16 cellular contexts compared by ENCODE assay signal in the genomic region with DNA sequence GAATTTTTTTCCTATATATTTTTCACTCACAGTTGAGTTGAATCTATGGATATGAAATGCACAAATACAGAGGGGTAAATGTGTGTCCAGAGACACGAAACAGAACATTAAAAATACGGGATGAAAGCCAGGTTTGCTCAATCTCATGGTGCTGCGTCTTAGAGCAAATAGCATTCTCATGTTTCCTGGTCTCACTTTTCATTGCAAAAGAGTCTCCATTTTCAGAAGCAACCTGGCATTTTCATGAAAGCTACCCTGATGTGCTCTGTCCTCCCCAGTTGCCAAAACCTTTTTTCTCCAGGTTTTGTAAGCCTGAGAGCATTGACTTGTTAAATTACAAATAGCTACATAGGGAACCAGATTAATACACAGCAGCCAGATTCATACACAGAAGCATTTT. TPM values are rescaled to one million over a fixed set of nuclear protein-coding genes. Genes with fewer than 3 reads are reported as not detected.
DNase-seq lines count a peak whose midpoint lies in the region; ATAC-seq lines count a peak whose summit lies in the region.
"Had no signal": no experiment of that assay in that cellular context is flagged by ENCODE, and none has a peak within 500 bp of the region (broad histone marks: within the 10 kb centered on the region; RNA-seq: fewer than 3 reads in every experiment).

No MANE protein-coding gene starts in this region.

- DNase-seq in activated naive CD4-positive, alpha-beta T cell treated with Interleukin-2 at 50 U/mL for 16 hours = no peak
- DNase-seq in aorta (no peak), DMS53 (lab: John Stamatoyannopoulos, UW) (no peak), GM19238 (ENCODE audit: insufficient read length, low spot score) (no peak)
- DNase-seq: activated CD4-positive, alpha-beta T cell treated with anti-CD3 and anti-CD28 coated beads for 48 hours; BE2C; esophagus squamous epithelium; NCI-H1417; NCI-H446 treated with DMSO at 0.1 percent for 48 hours had no signal

- H3K27ac ChIP-seq in muscle layer of duodenum (ENCODE audit: low read length) = peak overlapping the region; percentile 3
- peak overlapping the region; percentile 28 to 82 for H3K27ac ChIP-seq in aorta (ENCODE audit: low read depth in 1 of 2, low read length in 2 of 2)
- H3K27ac ChIP-seq: parathyroid adenoma had no signal

- H3K27me3 Mint-ChIP-seq in activated naive CD4-positive, alpha-beta T cell treated with anti-CD3 and anti-CD28 coated beads, Interleukin-2, amount 50 U/mL, for 24 hours = no peaks in the 10 kb centered on the region
- no peaks in the 10 kb centered on the region for H3K27me3 Mint-ChIP-seq in activated T-helper 17 cell treated with anti-CD3 and anti-CD28 coated beads, Interleukin-2, amount 50 U/mL, for 72 hours
- H3K27me3 Mint-ChIP-seq: memory B cell had no signal

- intact Hi-C loops in aorta (cut with DNase I) = no loop called here

- H3K4me3 ChIP-seq in muscle layer of duodenum (ENCODE audit: low read depth in 1 of 2, low read length in 2 of 2) (no peak overlapping the region), aorta (ENCODE audit: low read length in 2 of 2) (no peak overlapping the region)
- H3K4me3 ChIP-seq: esophagus squamous epithelium had no signal

- WGBS in aorta, 2 donors = 12 to 15% methylated on average over 3 of the region's 3 CpGs

- H3K36me3 Mint-ChIP-seq in activated naive CD4-positive, alpha-beta T cell treated with anti-CD3 and anti-CD28 coated beads, Interleukin-2, amount 50 U/mL, for 24 hours = peaks cover 2% of the 10 kb centered on the region
- no peaks in the 10 kb centered on the region for H3K36me3 Mint-ChIP-seq in activated T-helper 17 cell treated with anti-CD3 and anti-CD28 coated beads, Interleukin-2, amount 50 U/mL, for 72 hours (ENCODE audit: low read depth)
- H3K36me3 Mint-ChIP-seq: memory B cell had no signal

- H3K9me3 Mint-ChIP-seq in activated naive CD4-positive, alpha-beta T cell treated with anti-CD3 and anti-CD28 coated beads, Interleukin-2, amount 50 U/mL, for 24 hours = no peaks in the 10 kb centered on the region
- H3K9me3 Mint-ChIP-seq in activated T-helper 17 cell treated with anti-CD3 and anti-CD28 coated beads, Interleukin-2, amount 50 U/mL, for 72 hours = no peaks in the 10 kb centered on the region
- H3K9me3 Mint-ChIP-seq: memory B cell had no signal

- peak overlapping the region; percentile 100 for H3K27ac Mint-ChIP-seq in activated naive CD4-positive, alpha-beta T cell treated with anti-CD3 and anti-CD28 coated beads, Interleukin-2, amount 50 U/mL, for 24 hours
- H3K27ac Mint-ChIP-seq in activated T-helper 17 cell treated with anti-CD3 and anti-CD28 coated beads, Interleukin-2, amount 50 U/mL, for 72 hours = no peak overlapping the region
- H3K27ac Mint-ChIP-seq: memory B cell had no signal

- H3K4me1 Mint-ChIP-seq in activated naive CD4-positive, alpha-beta T cell treated with anti-CD3 and anti-CD28 coated beads, Interleukin-2, amount 50 U/mL, for 24 hours = peaks cover 82% of the 10 kb centered on the region
- peaks cover 35% of the 10 kb centered on the region for H3K4me1 Mint-ChIP-seq in activated T-helper 17 cell treated with anti-CD3 and anti-CD28 coated beads, Interleukin-2, amount 50 U/mL, for 72 hours

- H3K9me3 ChIP-seq in muscle layer of duodenum (ENCODE audit: control insufficient read depth in 1 of 2, low read length in 2 of 2) (no peaks in the 10 kb centered on the region), aorta (ENCODE audit: control insufficient read depth, low read length) (no peaks in the 10 kb centered on the region)
- H3K9me3 ChIP-seq: BE2C, esophagus squamous epithelium had no signal

- no peak for ATAC-seq in activated T-helper 17 cell treated with anti-CD3 and anti-CD28 coated beads, Interleukin-2, amount 50 U/mL, for 72 hours (replicated peaks)
- ATAC-seq in aorta (ENCODE audit: low FRiP score) (no peak), GM18867 (IDR thresholded peaks at IDR 0.05; ENCODE audit: unreplicated experiment) (no peak)
- ATAC-seq: HepG2 had no signal

- H3K36me3 ChIP-seq in muscle layer of duodenum (ENCODE audit: control insufficient read depth in 1 of 2, insufficient read depth in 2 of 2, low read length in 2 of 2) (no peaks in the 10 kb centered on the region), aorta (ENCODE audit: control insufficient read depth in 1 of 2, insufficient read depth in 2 of 2, low read length in 1 of 2) (no peaks in the 10 kb centered on the region)
- H3K36me3 ChIP-seq: BE2C, esophagus squamous epithelium had no signal

- no peaks in the 10 kb centered on the region for H3K27me3 ChIP-seq in muscle layer of duodenum (ENCODE audit: low read depth, low read length)
- no peaks in the 10 kb centered on the region for H3K27me3 ChIP-seq in aorta (ENCODE audit: control insufficient read depth in 1 of 2, insufficient read depth in 2 of 2, low read length in 1 of 2)
- H3K27me3 ChIP-seq: BE2C, esophagus squamous epithelium had no signal

- H3K4me3 Mint-ChIP-seq in activated naive CD4-positive, alpha-beta T cell treated with anti-CD3 and anti-CD28 coated beads, Interleukin-2, amount 50 U/mL, for 24 hours = peak overlapping the region; percentile 93
- peak overlapping the region; percentile 69 for H3K4me3 Mint-ChIP-seq in activated T-helper 17 cell treated with anti-CD3 and anti-CD28 coated beads, Interleukin-2, amount 50 U/mL, for 72 hours

- H3K4me1 ChIP-seq in muscle layer of duodenum (ENCODE audit: control insufficient read depth in 1 of 2, insufficient read depth in 2 of 2, low read length in 2 of 2) (peaks cover 0 to 16% of the 10 kb centered on the region in 2 donors), aorta (ENCODE audit: control insufficient read depth in 1 of 2, insufficient read depth in 2 of 2, low read length in 2 of 2) (peaks cover 0 to 4% of the 10 kb centered on the region in 2 donors)
- H3K4me1 ChIP-seq: BE2C, parathyroid adenoma had no signal

RNA-seq across cellular contexts. Expression of a gene that starts 49.5 kb away (rescaled TPM):
- total RNA-seq in activated T-helper 17 cell treated with anti-CD3 and anti-CD28 coated beads, Interleukin-2, amount 50 U/mL, for 72 hours = 100 to 1,000 TPM; 322 to 452 TPM
- total RNA-seq in aorta = 100 to 1,000 TPM; 485 to 689 TPM
- polyA plus RNA-seq in aorta = 100 to 1,000 TPM; 141 to 182 TPM
